Comparison of ENCODE assay signal across 17 cellular contexts in genomic region chr17:71114911-71115668, GRCh38.
DNase-seq lines count a peak whose midpoint lies in the region; ATAC-seq, FAIRE-seq and TF ChIP-seq lines count a peak whose summit lies in the region.
"Had no signal": no experiment of that assay in that cellular context is flagged by ENCODE, and none has a peak within 500 bp of the region (broad histone marks: within the 10 kb centered on the region; RNA-seq: fewer than 3 reads in every experiment).

No MANE protein-coding gene starts in this region.

- no peaks in the 10 kb centered on the region for H3K36me3 Mint-ChIP-seq in Caco-2 (ENCODE audit: insufficient read depth, unreplicated experiment)
- H3K36me3 Mint-ChIP-seq: CD4-positive, alpha-beta memory T cell had no signal

- H3K27me3 ChIP-seq in ACC112 (ENCODE audit: insufficient read depth, low read length) (no peaks in the 10 kb centered on the region; the same call in 1 of the 2 replicates), liver (ENCODE audit: control insufficient read depth in 4 of 4, insufficient read depth in 4 of 4, low read length in 3 of 4) (no peaks in the 10 kb centered on the region), Caco-2 (replicated peaks; ENCODE audit: control insufficient read depth, insufficient read depth, low read length) (no peaks in the 10 kb centered on the region), psoas muscle (ENCODE audit: insufficient read depth in 3 of 3, low read length in 2 of 3) (no peaks in the 10 kb centered on the region), neuronal stem cell (ENCODE audit: control insufficient read depth in 3 of 3, insufficient read depth in 3 of 3, low read depth in 1 of 3, low read length in 3 of 3) (no peaks in the 10 kb centered on the region)
- H3K27me3 ChIP-seq: BE2C had no signal

- H3K27ac Mint-ChIP-seq in Caco-2 (ENCODE audit: unreplicated experiment), result no peak overlapping the region
- H3K27ac Mint-ChIP-seq: CD4-positive, alpha-beta memory T cell had no signal

- peak; percentile 20 for DNase-seq in SK-N-DZ (ENCODE audit: low spot score)
- no peak for DNase-seq in urothelium cell line (ENCODE audit: low spot score)
- DNase-seq in Caco-2, result no peak
- DNase-seq in psoas muscle, result no peak
- no peak for DNase-seq in neuronal stem cell (ENCODE audit: low spot score)
- DNase-seq: 8988T; BE2C; CD4-positive, alpha-beta memory T cell; DMS53; GF-D8; GOT3; H9; KBM-7 had no signal

- H3K79me1 ChIP-seq in neuronal stem cell (ENCODE audit: low read depth, low read length), result no peaks in the 10 kb centered on the region

- H3K23ac ChIP-seq in neuronal stem cell (ENCODE audit: low read depth, low read length, poor library complexity), result no peak overlapping the region

- WGBS in liver, result 67% methylated on average over 7 of the region's 7 CpGs
- WGBS in psoas muscle, 3 donors, result 75 to 82% (median 78%) methylated on average over 7 of the region's 7 CpGs
- WGBS in neuronal stem cell (ENCODE audit: extremely low coverage in 2 of 2, insufficient read length in 2 of 2, insufficient replicate concordance in 1 of 2), 2 donors, result no CpG with 5 or more reads among the region's 7 CpGs

- no peak overlapping the region for H2BK5ac ChIP-seq in neuronal stem cell (ENCODE audit: low read length)

- no peaks in the 10 kb centered on the region for H3K79me2 ChIP-seq in ACC112 (ENCODE audit: control insufficient read depth, insufficient read depth, low read length, unreplicated experiment)

- no peak overlapping the region for H2BK12ac ChIP-seq in neuronal stem cell (ENCODE audit: low read length)

- no peak for ATAC-seq in psoas muscle

- H2BK120ac ChIP-seq in neuronal stem cell (ENCODE audit: low read depth, low read length), result no peak overlapping the region

- H3K4me3 ChIP-seq in ACC112 (ENCODE audit: low read depth, low read length), result no peak overlapping the region
- no peak overlapping the region for H3K4me3 ChIP-seq in liver (ENCODE audit: low read depth in 1 of 3, low read length in 3 of 3)
- no peak overlapping the region for H3K4me3 ChIP-seq in Caco-2 (ENCODE audit: low read depth, low read length)
- no peak overlapping the region for H3K4me3 ChIP-seq in psoas muscle
- H3K4me3 ChIP-seq in neuronal stem cell (ENCODE audit: low read length in 2 of 2), result no peak overlapping the region

- peak; percentile 17 to 24 for TF ChIP-seq RAD21 in liver (IDR thresholded peaks at IDR 0.05)

- no peaks in the 10 kb centered on the region for H3K9me3 Mint-ChIP-seq in Caco-2 (ENCODE audit: unreplicated experiment)
- H3K9me3 Mint-ChIP-seq: H9 had no signal

- no peak overlapping the region for H3K14ac ChIP-seq in neuronal stem cell (ENCODE audit: low read length)

- H2BK15ac ChIP-seq in neuronal stem cell (ENCODE audit: low read length), result no peak overlapping the region

- CTCF ChIA-PET in Caco-2 (lab: Charles Lee), result no interaction called here

- H3K27ac ChIP-seq in ACC112 (ENCODE audit: low read depth, low read length) (no peak overlapping the region), liver (ENCODE audit: low read depth in 1 of 2, low read length in 2 of 2) (no peak overlapping the region), psoas muscle (no peak overlapping the region), neuronal stem cell (replicated peaks; ENCODE audit: low read length) (no peak overlapping the region)
- H3K27ac ChIP-seq: C4-2B had no signal

- POLR2A ChIA-PET in Caco-2 (lab: Charles Lee), result no interaction called here

- no peaks in the 10 kb centered on the region for H3K4me1 Mint-ChIP-seq in Caco-2 (ENCODE audit: low read depth, unreplicated experiment)
- H3K4me1 Mint-ChIP-seq: CD4-positive, alpha-beta memory T cell had no signal

- H2AK5ac ChIP-seq in neuronal stem cell (ENCODE audit: low read depth, low read length), result no peak overlapping the region

- H3K4me2 ChIP-seq in neuronal stem cell (ENCODE audit: insufficient read depth, low read length, poor library complexity, severe bottlenecking), result no peak overlapping the region

- TF ChIP-seq CTCF in liver (IDR thresholded peaks at IDR 0.05; ENCODE audit: low read depth, low read length, missing input control), result no peak
- TF ChIP-seq CTCF in Caco-2 (IDR thresholded peaks at IDR 0.05; ENCODE audit: insufficient read depth in 1 of 2, low read depth in 1 of 2, low read length in 1 of 2, severe bottlenecking in 1 of 2, unreplicated experiment in 1 of 2), result no peak
- TF ChIP-seq CTCF in psoas muscle (IDR thresholded peaks at IDR 0.05), result no peak

- H3K9me3 ChIP-seq in liver (ENCODE audit: control insufficient read depth in 4 of 4, low read length in 3 of 4) (no peaks in the 10 kb centered on the region), Caco-2 (no peaks in the 10 kb centered on the region), psoas muscle (no peaks in the 10 kb centered on the region), neuronal stem cell (replicated peaks in 1 of 2; ENCODE audit: control insufficient read depth in 2 of 2, insufficient read depth in 1 of 2, low read depth in 1 of 2, low read length in 2 of 2) (no peaks in the 10 kb centered on the region)
- H3K9me3 ChIP-seq: BE2C had no signal

- H3K4me1 ChIP-seq in ACC112 (ENCODE audit: control insufficient read depth, insufficient read depth, low read length, unreplicated experiment), result no peaks in the 10 kb centered on the region
- peaks cover 0 to 28% (median 11%) of the 10 kb centered on the region in 4 donors for H3K4me1 ChIP-seq in liver (ENCODE audit: control insufficient read depth in 4 of 4, insufficient read depth in 4 of 4, low read length in 3 of 4)
- H3K4me1 ChIP-seq in Caco-2, result peaks cover 5% of the 10 kb centered on the region; the same call in 1 of the 2 replicates
- no peaks in the 10 kb centered on the region for H3K4me1 ChIP-seq in psoas muscle
- peaks cover 17 to 25% of the 10 kb centered on the region in 2 donors for H3K4me1 ChIP-seq in neuronal stem cell (ENCODE audit: control insufficient read depth in 2 of 2, insufficient read depth in 1 of 2, low read depth in 1 of 2, low read length in 2 of 2)
- H3K4me1 ChIP-seq: BE2C had no signal

- no peak overlapping the region for H4K91ac ChIP-seq in neuronal stem cell (ENCODE audit: low read depth, low read length, poor library complexity)

- H4K8ac ChIP-seq in neuronal stem cell (ENCODE audit: low read depth, low read length), result no peak overlapping the region

- peak; percentile 50 for FAIRE-seq in urothelium cell line (lab: Jason Lieb, UNC)
- FAIRE-seq: GM19239 had no signal

- intact Hi-C loops in Caco-2 (cut with micrococcal nuclease; ENCODE audit: unreplicated experiment) (no loop called here), psoas muscle (cut with DNase I) (loop anchor here (10.0 kb wide), 2 partner anchors 350 to 1430 kb away; no protein-coding TSS in a partner anchor)

- H3K18ac ChIP-seq in neuronal stem cell (ENCODE audit: low read length), result no peak overlapping the region

- peaks cover 5% of the 10 kb centered on the region for H3K27me3 Mint-ChIP-seq in Caco-2 (ENCODE audit: insufficient read depth, unreplicated experiment)
- H3K27me3 Mint-ChIP-seq: CD4-positive, alpha-beta memory T cell had no signal

- BruUV-seq in Caco-2 (replicated peaks; lab: Mats Ljungman, UMichigan), result no TSS peak

- no peak overlapping the region for H3K4me3 Mint-ChIP-seq in Caco-2 (ENCODE audit: unreplicated experiment)
- H3K4me3 Mint-ChIP-seq: CD4-positive, alpha-beta memory T cell; H9 had no signal

- H3K36me3 ChIP-seq in ACC112 (ENCODE audit: insufficient read depth, low read length) (no peaks in the 10 kb centered on the region), liver (ENCODE audit: control insufficient read depth in 4 of 4, insufficient read depth in 3 of 4, low read depth in 1 of 4, low read length in 3 of 4) (no peaks in the 10 kb centered on the region), Caco-2 (ENCODE audit: control insufficient read depth, insufficient read depth, low read length) (no peaks in the 10 kb centered on the region; the same call in 1 of the 2 replicates), psoas muscle (ENCODE audit: insufficient read depth in 1 of 2, low read depth in 1 of 2) (no peaks in the 10 kb centered on the region), neuronal stem cell (replicated peaks in 1 of 2; ENCODE audit: control insufficient read depth in 2 of 2, insufficient read depth in 2 of 2, low read length in 2 of 2) (no peaks in the 10 kb centered on the region)
- H3K36me3 ChIP-seq: BE2C had no signal

- peak overlapping the region; percentile 58 for H2AFZ ChIP-seq in ACC112 (ENCODE audit: low read length, unreplicated experiment)
- H2AFZ ChIP-seq in neuronal stem cell (ENCODE audit: low read length), result no peak overlapping the region

- H3K4ac ChIP-seq in neuronal stem cell (ENCODE audit: low read length), result no peak overlapping the region

- H3K9ac ChIP-seq in liver (ENCODE audit: low read depth in 1 of 2, low read length in 2 of 2) (no peak overlapping the region), neuronal stem cell (ENCODE audit: low read depth, low read length, poor library complexity) (no peak overlapping the region)

TF ChIP-seq in liver, 16 proteins besides CTCF, POLR2A, EP300 and RAD21:
- TF ChIP-seq NR2F2 (IDR thresholded peaks at IDR 0.05) (no peak), HNF4A (conservative IDR thresholded peaks at IDR 0.05) (peak; percentile 47 to 81), HNF4G (IDR thresholded peaks at IDR 0.05) (peak; percentile 21), EGR1 (IDR thresholded peaks at IDR 0.05; ENCODE audit: low read depth in 2 of 2) (no peak), SP1 (IDR thresholded peaks at IDR 0.05) (peak; percentile 58), MAX (IDR thresholded peaks at IDR 0.05) (no peak), RXRA (IDR thresholded peaks at IDR 0.05) (peak in 1 of 2 donors; percentile 59), ATF3 (IDR thresholded peaks at IDR 0.05) (no peak)
